Comparison of ENCODE assay signal across 8 cellular contexts in the genomic region with DNA sequence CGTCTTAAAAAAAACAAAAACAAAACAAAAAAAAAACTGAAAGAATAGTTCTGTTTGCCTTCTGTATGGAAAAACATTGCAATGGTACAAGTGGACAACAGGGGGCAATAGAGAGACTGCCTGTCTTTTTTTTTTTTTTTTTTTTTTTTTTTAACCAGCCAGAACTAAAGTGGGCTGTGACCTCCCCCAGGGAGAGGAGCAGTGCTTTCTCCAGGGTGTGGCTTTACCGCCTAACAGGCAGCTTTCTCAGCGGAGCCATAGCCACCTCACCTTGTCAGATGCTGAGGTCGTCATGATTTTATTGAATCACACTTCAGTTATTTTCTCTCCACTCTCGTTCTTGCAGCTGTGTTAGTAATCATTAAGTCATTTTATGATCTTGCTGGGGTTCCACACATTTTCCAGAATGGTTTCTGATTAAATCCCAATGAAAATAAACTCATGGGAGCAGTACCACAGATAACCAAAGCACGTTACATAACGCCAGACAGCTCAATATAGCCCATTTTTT.
DNase-seq lines count a peak whose midpoint lies in the region; ATAC-seq and TF ChIP-seq lines count a peak whose summit lies in the region.

No MANE protein-coding gene starts in this region.

- POLR2A ChIA-PET in Caco-2 (lab: Charles Lee) (no interaction called here), HEK293 (lab: Yijun Ruan, JAX) (interaction anchor here (0.7 kb wide), 1 partner anchor 11 kb away, joined by 12 read pairs; no protein-coding TSS in a partner anchor)

- H3K4me1 ChIP-seq in Caco-2 (no peaks in the 10 kb centered on the region), HEK293 (ENCODE audit: control insufficient read depth, insufficient read depth, low read length) (0 out of 2 replicates have a peak, but pooled peaks cover 5% of the 10 kb centered on the region)

- no peak overlapping the region for H3K4me3 Mint-ChIP-seq in Caco-2 (ENCODE audit: unreplicated experiment)

- no peaks in the 10 kb centered on the region for H3K4me1 Mint-ChIP-seq in Caco-2 (ENCODE audit: low read depth, unreplicated experiment)

- BruUV-seq in Caco-2 (replicated peaks; lab: Mats Ljungman, UMichigan) = no TSS peak

- no peaks in the 10 kb centered on the region for H3K27me3 ChIP-seq in Caco-2 (replicated peaks; ENCODE audit: control insufficient read depth, insufficient read depth, low read length)
- no peaks in the 10 kb centered on the region for H3K27me3 ChIP-seq in neural cell (ENCODE audit: insufficient read depth, low read depth, low read length)

- H3K9me3 ChIP-seq in Caco-2 (no peaks in the 10 kb centered on the region), HEK293 (ENCODE audit: control insufficient read depth, insufficient read depth, low read depth, low read length) (no peaks in the 10 kb centered on the region), neural cell (ENCODE audit: low read length) (no peaks in the 10 kb centered on the region)

- H3K9me2 ChIP-seq in neural cell (ENCODE audit: insufficient read depth, low read length) = no peaks in the 10 kb centered on the region

- H3K4me3 ChIP-seq in Caco-2 (ENCODE audit: low read depth, low read length) (no peak overlapping the region), HEK293 (ENCODE audit: low read depth, low read length) (no peak overlapping the region), coronary artery (no peak overlapping the region), neural cell (ENCODE audit: low read length) (no peak overlapping the region)

- no peaks in the 10 kb centered on the region for H3K79me2 ChIP-seq in neural cell (replicated peaks; ENCODE audit: insufficient read depth, low read length)

- ATAC-seq in GM21529 (IDR thresholded peaks at IDR 0.05; ENCODE audit: unreplicated experiment) (no peak), HG03280 (IDR thresholded peaks at IDR 0.05; ENCODE audit: unreplicated experiment) (no peak)

- no peaks in the 10 kb centered on the region for H3K9me3 Mint-ChIP-seq in Caco-2 (ENCODE audit: unreplicated experiment)

- peak in 1 of 2 experiments; percentile 48 for DNase-seq in Caco-2
- peak; percentile 63 for DNase-seq in RKO (ENCODE audit: low spot score)
- DNase-seq in coronary artery (ENCODE audit: low spot score) = no peak
- DNase-seq in medulla oblongata (ENCODE audit: extremely low spot score) = no peak

- no peak overlapping the region for H3K4me2 ChIP-seq in neural cell (ENCODE audit: low read length)

- peak; percentile 70 to 78 for TF ChIP-seq CTCF in Caco-2 (IDR thresholded peaks at IDR 0.05; ENCODE audit: insufficient read depth in 1 of 2, low read depth in 1 of 2, low read length in 1 of 2, severe bottlenecking in 1 of 2, unreplicated experiment in 1 of 2)
- TF ChIP-seq CTCF in HEK293 (tag by site-specific recombination; IDR thresholded peaks at IDR 0.05) = peak; percentile 42; the same call in 1 of the 2 replicates
- TF ChIP-seq CTCF in coronary artery (IDR thresholded peaks at IDR 0.05) = peak; percentile 61
- TF ChIP-seq CTCF in neural cell (IDR thresholded peaks at IDR 0.05; ENCODE audit: poor library complexity, severe bottlenecking) = peak; percentile 59

- H3K9ac ChIP-seq in neural cell (ENCODE audit: low read length) = no peak overlapping the region

- H4K20me1 ChIP-seq in neural cell (ENCODE audit: insufficient read depth) = no peaks in the 10 kb centered on the region

- no peak overlapping the region for H3K27ac ChIP-seq in HEK293 (ENCODE audit: extremely low read depth, low read depth, low read length)
- peak overlapping the region; percentile 37 to 88 for H3K27ac ChIP-seq in coronary artery
- H3K27ac ChIP-seq in neural cell (ENCODE audit: low read length) = no peak overlapping the region

- intact Hi-C loops in Caco-2 (cut with micrococcal nuclease; ENCODE audit: unreplicated experiment) = no loop called here

- H3K36me3 Mint-ChIP-seq in Caco-2 (ENCODE audit: insufficient read depth, unreplicated experiment) = peaks cover 7% of the 10 kb centered on the region

- H3F3A ChIP-seq in neural cell (ENCODE audit: insufficient read depth, low read length, poor library complexity, severe bottlenecking) = no peaks in the 10 kb centered on the region

- H3K27ac Mint-ChIP-seq in Caco-2 (ENCODE audit: unreplicated experiment) = no peak overlapping the region

- H2AFZ ChIP-seq in neural cell (ENCODE audit: low read depth, low read length) = no peak overlapping the region

- TF ChIP-seq RAD21 in neural cell (conservative IDR thresholded peaks at IDR 0.05) = no peak

- no peak for TF ChIP-seq EP300 in neural cell (conservative IDR thresholded peaks at IDR 0.05; ENCODE audit: poor library complexity, severe bottlenecking)

- no peaks in the 10 kb centered on the region for H3K27me3 Mint-ChIP-seq in Caco-2 (ENCODE audit: insufficient read depth, unreplicated experiment)

- H3K36me3 ChIP-seq in Caco-2 (ENCODE audit: control insufficient read depth, insufficient read depth, low read length) = no peaks in the 10 kb centered on the region
- no peaks in the 10 kb centered on the region for H3K36me3 ChIP-seq in HEK293 (ENCODE audit: control insufficient read depth in 2 of 2, insufficient read depth in 1 of 2, low read length in 2 of 2)
- no peaks in the 10 kb centered on the region for H3K36me3 ChIP-seq in neural cell (ENCODE audit: insufficient read depth, low read length)

- CTCF ChIA-PET in Caco-2 (lab: Charles Lee) = no interaction called here
- CTCF ChIA-PET in HEK293 (lab: Yijun Ruan, JAX) = interaction anchor here (0.5 to 8.5 kb wide), 28 partner anchors 8 to 769 kb away, joined by 3 to 86 read pairs (median 4); no protein-coding TSS in a partner anchor

TF ChIP-seq in HEK293, 187 proteins besides CTCF, POLR2A, EP300 and RAD21 (continues in another document):
- TF ChIP-seq ZNF654 (tag by site-specific recombination; IDR thresholded peaks at IDR 0.05; ENCODE audit: low read depth) = peak; percentile 26
- TF ChIP-seq ZNF677 (tag by site-specific recombination; IDR thresholded peaks at IDR 0.05) = peak; percentile 89
- TF ChIP-seq, protein P1, sequence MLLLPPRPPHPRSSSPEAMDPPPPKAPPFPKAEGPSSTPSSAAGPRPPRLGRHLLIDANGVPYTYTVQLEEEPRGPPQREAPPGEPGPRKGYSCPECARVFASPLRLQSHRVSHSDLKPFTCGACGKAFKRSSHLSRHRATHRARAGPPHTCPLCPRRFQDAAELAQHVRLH (tag by site-specific recombination; IDR thresholded peaks at IDR 0.05) = no peak
- TF ChIP-seq, protein P2, sequence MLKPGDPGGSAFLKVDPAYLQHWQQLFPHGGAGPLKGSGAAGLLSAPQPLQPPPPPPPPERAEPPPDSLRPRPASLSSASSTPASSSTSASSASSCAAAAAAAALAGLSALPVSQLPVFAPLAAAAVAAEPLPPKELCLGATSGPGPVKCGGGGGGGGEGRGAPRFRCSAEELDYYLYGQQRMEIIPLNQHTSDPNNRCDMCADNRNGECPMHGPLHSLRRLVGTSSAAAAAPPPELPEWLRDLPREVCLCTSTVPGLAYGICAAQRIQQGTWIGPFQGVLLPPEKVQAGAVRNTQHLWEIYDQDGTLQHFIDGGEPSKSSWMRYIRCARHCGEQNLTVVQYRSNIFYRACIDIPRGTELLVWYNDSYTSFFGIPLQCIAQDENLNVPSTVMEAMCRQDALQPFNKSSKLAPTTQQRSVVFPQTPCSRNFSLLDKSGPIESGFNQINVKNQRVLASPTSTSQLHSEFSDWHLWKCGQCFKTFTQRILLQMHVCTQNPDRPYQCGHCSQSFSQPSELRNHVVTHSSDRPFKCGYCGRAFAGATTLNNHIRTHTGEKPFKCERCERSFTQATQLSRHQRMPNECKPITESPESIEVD (tag by site-specific recombination; IDR thresholded peaks at IDR 0.05) = peak; percentile 50
- no peak for TF ChIP-seq ZNF416 (tag by site-specific recombination; IDR thresholded peaks at IDR 0.05)
- TF ChIP-seq SALL2 (tag by site-specific recombination; IDR thresholded peaks at IDR 0.05; ENCODE audit: borderline replicate concordance) = no peak
- TF ChIP-seq HOXA7 (CRISPR knock-in tag; IDR thresholded peaks at IDR 0.05; ENCODE audit: borderline replicate concordance) = no peak
- TF ChIP-seq ZNF843 (tag by site-specific recombination; IDR thresholded peaks at IDR 0.05) = no peak

TF ChIP-seq in neural cell, 6 proteins besides CTCF, POLR2A, EP300 and RAD21:
- TF ChIP-seq SMC3 (conservative IDR thresholded peaks at IDR 0.05; ENCODE audit: poor library complexity) (no peak), EZH2 (IDR thresholded peaks at IDR 0.05; ENCODE audit: borderline replicate concordance, insufficient read depth, low read length, poor library complexity, severe bottlenecking) (no peak), POLR2AphosphoS5 (IDR thresholded peaks at IDR 0.05) (no peak), TAF1 (IDR thresholded peaks at IDR 0.05; ENCODE audit: low read depth) (no peak), MXI1 (conservative IDR thresholded peaks at IDR 0.05; ENCODE audit: poor library complexity, severe bottlenecking) (no peak)
- TF ChIP-seq, protein P3, sequence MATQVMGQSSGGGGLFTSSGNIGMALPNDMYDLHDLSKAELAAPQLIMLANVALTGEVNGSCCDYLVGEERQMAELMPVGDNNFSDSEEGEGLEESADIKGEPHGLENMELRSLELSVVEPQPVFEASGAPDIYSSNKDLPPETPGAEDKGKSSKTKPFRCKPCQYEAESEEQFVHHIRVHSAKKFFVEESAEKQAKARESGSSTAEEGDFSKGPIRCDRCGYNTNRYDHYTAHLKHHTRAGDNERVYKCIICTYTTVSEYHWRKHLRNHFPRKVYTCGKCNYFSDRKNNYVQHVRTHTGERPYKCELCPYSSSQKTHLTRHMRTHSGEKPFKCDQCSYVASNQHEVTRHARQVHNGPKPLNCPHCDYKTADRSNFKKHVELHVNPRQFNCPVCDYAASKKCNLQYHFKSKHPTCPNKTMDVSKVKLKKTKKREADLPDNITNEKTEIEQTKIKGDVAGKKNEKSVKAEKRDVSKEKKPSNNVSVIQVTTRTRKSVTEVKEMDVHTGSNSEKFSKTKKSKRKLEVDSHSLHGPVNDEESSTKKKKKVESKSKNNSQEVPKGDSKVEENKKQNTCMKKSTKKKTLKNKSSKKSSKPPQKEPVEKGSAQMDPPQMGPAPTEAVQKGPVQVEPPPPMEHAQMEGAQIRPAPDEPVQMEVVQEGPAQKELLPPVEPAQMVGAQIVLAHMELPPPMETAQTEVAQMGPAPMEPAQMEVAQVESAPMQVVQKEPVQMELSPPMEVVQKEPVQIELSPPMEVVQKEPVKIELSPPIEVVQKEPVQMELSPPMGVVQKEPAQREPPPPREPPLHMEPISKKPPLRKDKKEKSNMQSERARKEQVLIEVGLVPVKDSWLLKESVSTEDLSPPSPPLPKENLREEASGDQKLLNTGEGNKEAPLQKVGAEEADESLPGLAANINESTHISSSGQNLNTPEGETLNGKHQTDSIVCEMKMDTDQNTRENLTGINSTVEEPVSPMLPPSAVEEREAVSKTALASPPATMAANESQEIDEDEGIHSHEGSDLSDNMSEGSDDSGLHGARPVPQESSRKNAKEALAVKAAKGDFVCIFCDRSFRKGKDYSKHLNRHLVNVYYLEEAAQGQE (IDR thresholded peaks at IDR 0.05; ENCODE audit: borderline replicate concordance) = no peak

Comparison
In these comparisons a context has a peak if more than half of its experiments do, and no peak if none do; other contexts are left out.
1. H3K27ac ChIP-seq: peak in coronary artery (2 of 2); none in HEK293 (single experiment) and neural cell (single experiment).
2. Peak in every context shown above with its lines, with median percentiles within 50 percentile points of each other: CTCF ChIP-seq.